8 cellular contexts compared by ENCODE assay signal in genomic region chr5:14685757-14686156, GRCh38. TPM values are rescaled to one million over a fixed set of nuclear protein-coding genes. Genes with fewer than 3 reads are reported as not detected.
DNase-seq lines count a peak whose midpoint lies in the region; ATAC-seq and TF ChIP-seq lines count a peak whose summit lies in the region.

No MANE protein-coding gene starts in this region.

- peak; percentile 98 for ATAC-seq in stimulated activated effector memory CD8-positive, alpha-beta T cell treated with anti-CD3 and anti-CD28 coated beads, Interleukin-12 subunit alpha, Interleukin-12 subunit beta, amount 100 ng/mL, for 72 hours

- peaks cover 65% of the 10 kb centered on the region for H3K36me3 Mint-ChIP-seq in brain
- H3K36me3 Mint-ChIP-seq in stimulated activated effector memory CD8-positive, alpha-beta T cell treated with anti-CD3 and anti-CD28 coated beads, Interleukin-12 subunit alpha, Interleukin-12 subunit beta, amount 100 ng/mL, for 72 hours: peaks cover 100% of the 10 kb centered on the region

- no peaks in the 10 kb centered on the region for H3K4me1 ChIP-seq in HEK293 (ENCODE audit: control insufficient read depth, insufficient read depth, low read length)

- POLR2A ChIA-PET in HEK293 (lab: Yijun Ruan, JAX): interaction anchor here (1.1 kb wide), 1 partner anchor 14 kb away, joined by 3 read pairs; no protein-coding TSS in a partner anchor

- H3K4me3 ChIP-seq in HEK293 (ENCODE audit: low read depth, low read length): no peak overlapping the region

- peaks cover 7% of the 10 kb centered on the region for H3K4me1 Mint-ChIP-seq in brain
- peaks cover 19% of the 10 kb centered on the region for H3K4me1 Mint-ChIP-seq in stimulated activated effector memory CD8-positive, alpha-beta T cell treated with anti-CD3 and anti-CD28 coated beads, Interleukin-12 subunit alpha, Interleukin-12 subunit beta, amount 100 ng/mL, for 72 hours

- no peak overlapping the region for H3K4me3 Mint-ChIP-seq in brain
- peak overlapping the region; percentile 41 for H3K4me3 Mint-ChIP-seq in stimulated activated effector memory CD8-positive, alpha-beta T cell treated with anti-CD3 and anti-CD28 coated beads, Interleukin-12 subunit alpha, Interleukin-12 subunit beta, amount 100 ng/mL, for 72 hours

- peak overlapping the region in 4 of 5 experiments; percentile 0 to 60 (median 32) for H3K27ac Mint-ChIP-seq in brain
- H3K27ac Mint-ChIP-seq in stimulated activated effector memory CD8-positive, alpha-beta T cell treated with anti-CD3 and anti-CD28 coated beads, Interleukin-12 subunit alpha, Interleukin-12 subunit beta, amount 100 ng/mL, for 72 hours: no peak overlapping the region

- peaks cover 0 to 7% (median 3%) of the 10 kb centered on the region in 5 experiments for H3K9me3 Mint-ChIP-seq in brain
- no peaks in the 10 kb centered on the region for H3K9me3 Mint-ChIP-seq in stimulated activated effector memory CD8-positive, alpha-beta T cell treated with anti-CD3 and anti-CD28 coated beads, Interleukin-12 subunit alpha, Interleukin-12 subunit beta, amount 100 ng/mL, for 72 hours

- DNase-seq in A172 (ENCODE audit: low spot score): peak; percentile 55
- peak; percentile 52 for DNase-seq in LoVo (ENCODE audit: low spot score)
- peak; percentile 62 for DNase-seq in SK-N-DZ (ENCODE audit: low spot score)
- peak; percentile 71 for DNase-seq in inferior parietal cortex (ENCODE audit: extremely low spot score)
- DNase-seq in stimulated activated effector memory CD8-positive, alpha-beta T cell treated with anti-CD3 and anti-CD28 coated beads, Interleukin-12 subunit alpha, Interleukin-12 subunit beta, amount 100 ng/mL, for 72 hours (ENCODE audit: low spot score in 2 of 2): no peak

- H3K9me3 ChIP-seq in HEK293 (ENCODE audit: control insufficient read depth, insufficient read depth, low read depth, low read length): no peaks in the 10 kb centered on the region; the same call in 1 of the 2 replicates

- no peak overlapping the region for H3K27ac ChIP-seq in HEK293 (ENCODE audit: extremely low read depth, low read depth, low read length)

- peaks cover 69 to 77% of the 10 kb centered on the region in 2 experiments for H3K36me3 ChIP-seq in HEK293 (ENCODE audit: control insufficient read depth in 2 of 2, insufficient read depth in 1 of 2, low read length in 2 of 2)

- CTCF ChIA-PET in HEK293 (lab: Yijun Ruan, JAX): interaction anchor here (0.6 to 4.4 kb wide), 21 partner anchors 9 to 1409 kb away, joined by 3 to 30 read pairs (median 4); no protein-coding TSS in a partner anchor

- peak; percentile 71 for TF ChIP-seq CTCF in GM12872 (IDR thresholded peaks at IDR 0.05; ENCODE audit: insufficient read depth, low read depth, low read length)
- peak; percentile 49; the same call in 1 of the 2 replicates for TF ChIP-seq CTCF in HEK293 (tag by site-specific recombination; IDR thresholded peaks at IDR 0.05)
- TF ChIP-seq CTCF in brain (conservative IDR thresholded peaks at IDR 0.05): peak; percentile 74 to 85

- peaks cover 3% of the 10 kb centered on the region for H3K27me3 Mint-ChIP-seq in brain

TF ChIP-seq in HEK293, 187 proteins besides CTCF, POLR2A, EP300 and RAD21 (continues in another document):
- no peak for TF ChIP-seq ZNF529 (tag by site-specific recombination; IDR thresholded peaks at IDR 0.05; ENCODE audit: insufficient replicate concordance)
- no peak for TF ChIP-seq ZNF488 (tag by site-specific recombination; IDR thresholded peaks at IDR 0.05)
- no peak for TF ChIP-seq ZEB2 (tag by site-specific recombination; IDR thresholded peaks at IDR 0.05)
- no peak for TF ChIP-seq ZNF704 (tag by site-specific recombination; IDR thresholded peaks at IDR 0.05)
- TF ChIP-seq ZNF585B (tag by site-specific recombination; IDR thresholded peaks at IDR 0.05): no peak
- TF ChIP-seq ZNF2 (tag by site-specific recombination; IDR thresholded peaks at IDR 0.05): peak; percentile 62; the same call in 1 of the 2 replicates
- TF ChIP-seq ZNF18 (tag by site-specific recombination; IDR thresholded peaks at IDR 0.05): no peak
- TF ChIP-seq GLI2 (tag by site-specific recombination; IDR thresholded peaks at IDR 0.05; ENCODE audit: borderline replicate concordance, low read depth): no peak
- TF ChIP-seq EGR2 (tag by site-specific recombination; IDR thresholded peaks at IDR 0.05; ENCODE audit: low read depth): peak; percentile 90
- no peak for TF ChIP-seq ZSCAN18 (tag by site-specific recombination; IDR thresholded peaks at IDR 0.05)
- TF ChIP-seq SETDB1 (IDR thresholded peaks at IDR 0.05; ENCODE audit: insufficient read length, low read length): no peak
- TF ChIP-seq FEZF1 (tag by site-specific recombination; IDR thresholded peaks at IDR 0.05): no peak
- no peak for TF ChIP-seq ZNF544 (tag by site-specific recombination; IDR thresholded peaks at IDR 0.05)
- no peak for TF ChIP-seq ZNF138 (tag by site-specific recombination; IDR thresholded peaks at IDR 0.05; ENCODE audit: borderline replicate concordance)
- TF ChIP-seq ZNF623 (tag by site-specific recombination; IDR thresholded peaks at IDR 0.05): no peak
- TF ChIP-seq ELK4 (IDR thresholded peaks at IDR 0.05; ENCODE audit: borderline replicate concordance, low read depth, low read length): no peak
- no peak for TF ChIP-seq REPIN1 (tag by site-specific recombination; IDR thresholded peaks at IDR 0.05; ENCODE audit: low read depth)
- no peak for TF ChIP-seq ZBTB7A (tag by site-specific recombination; IDR thresholded peaks at IDR 0.05; ENCODE audit: low read depth)
- 0 out of 2 replicates have a peak, but pooled peaks have one; percentile 20 for TF ChIP-seq ZNF600 (tag by site-specific recombination; IDR thresholded peaks at IDR 0.05)
- no peak for TF ChIP-seq HOXD13 (CRISPR knock-in tag; IDR thresholded peaks at IDR 0.05; ENCODE audit: borderline replicate concordance)
- no peak for TF ChIP-seq ZNF366 (tag by site-specific recombination; conservative IDR thresholded peaks at IDR 0.05)
- TF ChIP-seq SCRT2 (tag by site-specific recombination; IDR thresholded peaks at IDR 0.05): peak; percentile 88
- TF ChIP-seq ZNF843 (tag by site-specific recombination; IDR thresholded peaks at IDR 0.05): no peak
- peak; percentile 69; the same call in 1 of the 2 replicates for TF ChIP-seq SCRT1 (tag by site-specific recombination; IDR thresholded peaks at IDR 0.05; ENCODE audit: borderline replicate concordance)
- TF ChIP-seq ZXDB (tag by site-specific recombination; IDR thresholded peaks at IDR 0.05): no peak
- TF ChIP-seq ZNF311 (tag by site-specific recombination; IDR thresholded peaks at IDR 0.05; ENCODE audit: borderline replicate concordance): no peak

RNA-seq across cellular contexts. Expression of gene OTULIN, which starts 21.2 kb away (rescaled TPM):
- total RNA-seq in A172 (2014; rRNA removed; shearing (Covaris generic)): 34.4 and 36.1 TPM in 2 replicates
- 17.8 and 47.2 TPM in 2 replicates for polyA plus RNA-seq in SK-N-DZ (2014; cell fraction: cytosol; rRNA removed)
- 15.2 and 21.5 TPM in 2 replicates for polyA plus RNA-seq in SK-N-DZ (2014; cell fraction: nucleus; rRNA removed)
- polyA plus RNA-seq in brain (ENCODE audit: insufficient read depth, low read depth, low replicate concordance): 7.8 TPM

Comparison
In these comparisons a context has a peak if more than half of its experiments do, and no peak if none do; other contexts are left out.
1. DNase-seq: peak in A172 (single experiment), LoVo (single experiment), SK-N-DZ (single experiment) and inferior parietal cortex (single experiment); none in stimulated activated effector memory CD8-positive, alpha-beta T cell treated with anti-CD3 and anti-CD28 coated beads, Interleukin-12 subunit alpha, Interleukin-12 subunit beta, amount 100 ng/mL, for 72 hours (0 of 2).
2. Peak in every context shown above with its lines, with median percentiles within 50 percentile points of each other: CTCF ChIP-seq.